ENCODE assay signal across 23 cellular contexts in genomic region chr10:114899982-114900381, GRCh38.
"Had no signal": no experiment of that assay in that cellular context is flagged by ENCODE, and none has a peak within 500 bp of the region (broad histone marks: within the 10 kb centered on the region; RNA-seq: fewer than 3 reads in every experiment).

No MANE protein-coding gene starts in this region.

- H3K27ac Mint-ChIP-seq: activated B cell treated with CpG ODN at 0.5 μM for 24 hours; activated CD8-positive, alpha-beta T cell treated with anti-CD3 and anti-CD28 coated beads for 36 hours; activated naive CD4-positive, alpha-beta T cell treated with anti-CD3 and anti-CD28 coated beads, Interleukin-2, amount 50 U/mL, for 24 hours; activated naive CD8-positive, alpha-beta T cell treated with anti-CD3 and anti-CD28 coated beads, Interleukin-2, amount 50 U/mL, for 24 hours; activated T-helper 2 cell treated with anti-CD3 and anti-CD28 coated beads, Interferon-gamma antibody, Interleukin-2, Interleukin-4, amounts not matched to agents 10 μg/mL and 5 μg/mL and 100 μg/mL, durations not matched to agents 14 hours and 24 hours and 36 hours; dendritic cell treated with granulocyte-macrophage colony-stimulating factor and Interleukin-4, amounts not matched to agents 40 ng/mL and 50 ng/mL, for 4 days; endodermal cell; natural killer cell treated with Interleukin-12 subunit alpha and Interleukin-12 subunit beta and Interleukin-15 and Interleukin-18, amount 100 ng/mL, for 72 hours; stimulated activated effector memory CD8-positive, alpha-beta T cell treated with anti-CD3 and anti-CD28 coated beads, Interleukin-12 subunit alpha, Interleukin-12 subunit beta, amount 100 ng/mL, for 72 hours; stimulated activated naive CD8-positive, alpha-beta T cell treated with anti-CD3 and anti-CD28 coated beads, Interleukin-15, Interleukin-2, amounts not matched to agents 100 ng/mL and 50 ng/mL, for 24 hours had no signal

- DNase-seq: activated B cell treated with CpG ODN at 0.5 μM for 24 hours; activated CD4-positive, alpha-beta T cell treated with anti-CD3 and anti-CD28 coated beads, Interleukin-2, amount 50 U/mL, for 1 hour; activated CD8-positive, alpha-beta T cell treated with anti-CD3 and anti-CD28 coated beads for 36 hours; activated naive CD8-positive, alpha-beta T cell treated with anti-CD3 and anti-CD28 coated beads, Interleukin-2, amount 50 U/mL, for 24 hours; activated T-cell treated with anti-CD3 and anti-CD28 coated beads, Interleukin-2, amount 50 U/mL, for 4 hours; amygdala; caudate nucleus; endodermal cell; foreskin melanocyte; lower lobe of right lung; mucosa of descending colon; retina; sigmoid colon; small intestine; stimulated activated CD4-positive, alpha-beta T cell treated with anti-CD3 and anti-CD28 coated beads, Interleukin-4, amount 100 ng/mL, for 24 hours; trophoblast cell had no signal

- H3K4me3 Mint-ChIP-seq: activated B cell treated with CpG ODN at 0.5 μM for 24 hours; activated CD8-positive, alpha-beta T cell treated with anti-CD3 and anti-CD28 coated beads for 36 hours; activated naive CD4-positive, alpha-beta T cell treated with anti-CD3 and anti-CD28 coated beads, Interleukin-2, amount 50 U/mL, for 24 hours; activated naive CD8-positive, alpha-beta T cell treated with anti-CD3 and anti-CD28 coated beads, Interleukin-2, amount 50 U/mL, for 24 hours; activated T-cell treated with anti-CD3 and anti-CD28 coated beads, Interleukin-2, amount 50 U/mL, for 4 hours; dendritic cell treated with granulocyte-macrophage colony-stimulating factor and Interleukin-4, amounts not matched to agents 40 ng/mL and 50 ng/mL, for 4 days; endodermal cell; natural killer cell treated with Interleukin-12 subunit alpha and Interleukin-12 subunit beta and Interleukin-15 and Interleukin-18, amount 100 ng/mL, for 72 hours; stimulated activated effector memory CD8-positive, alpha-beta T cell treated with anti-CD3 and anti-CD28 coated beads, Interleukin-12 subunit alpha, Interleukin-12 subunit beta, amount 100 ng/mL, for 72 hours; stimulated activated naive CD8-positive, alpha-beta T cell treated with anti-CD3 and anti-CD28 coated beads, Interleukin-15, Interleukin-2, amounts not matched to agents 100 ng/mL and 50 ng/mL, for 24 hours had no signal

- H3K4me1 Mint-ChIP-seq: activated B cell treated with CpG ODN at 0.5 μM for 24 hours; activated naive CD4-positive, alpha-beta T cell treated with anti-CD3 and anti-CD28 coated beads, Interleukin-2, amount 50 U/mL, for 24 hours; activated naive CD8-positive, alpha-beta T cell treated with anti-CD3 and anti-CD28 coated beads, Interleukin-2, amount 50 U/mL, for 24 hours; stimulated activated effector memory CD8-positive, alpha-beta T cell treated with anti-CD3 and anti-CD28 coated beads, Interleukin-12 subunit alpha, Interleukin-12 subunit beta, amount 100 ng/mL, for 72 hours had no signal

- H3K36me3 Mint-ChIP-seq: activated naive CD4-positive, alpha-beta T cell treated with anti-CD3 and anti-CD28 coated beads, Interleukin-2, amount 50 U/mL, for 24 hours; natural killer cell treated with Interleukin-12 subunit alpha and Interleukin-12 subunit beta and Interleukin-15 and Interleukin-18, amount 100 ng/mL, for 72 hours; stimulated activated effector memory CD8-positive, alpha-beta T cell treated with anti-CD3 and anti-CD28 coated beads, Interleukin-12 subunit alpha, Interleukin-12 subunit beta, amount 100 ng/mL, for 72 hours had no signal

- ATAC-seq: activated CD8-positive, alpha-beta T cell treated with anti-CD3 and anti-CD28 coated beads for 36 hours; activated naive CD8-positive, alpha-beta T cell treated with anti-CD3 and anti-CD28 coated beads, Interleukin-2, amount 50 U/mL, for 24 hours; activated T-cell treated with anti-CD3 and anti-CD28 coated beads, Interleukin-2, amount 50 U/mL, for 4 hours; left lung; lower lobe of right lung; mucosa of descending colon; natural killer cell treated with Interleukin-12 subunit alpha and Interleukin-12 subunit beta and Interleukin-15 and Interleukin-18, amount 100 ng/mL, for 72 hours; stimulated activated effector memory CD8-positive, alpha-beta T cell treated with anti-CD3 and anti-CD28 coated beads, Interleukin-12 subunit alpha, Interleukin-12 subunit beta, amount 100 ng/mL, for 72 hours had no signal

- H3K9me3 Mint-ChIP-seq: activated B cell treated with CpG ODN at 0.5 μM for 24 hours; activated CD8-positive, alpha-beta T cell treated with anti-CD3 and anti-CD28 coated beads for 36 hours; activated naive CD4-positive, alpha-beta T cell treated with anti-CD3 and anti-CD28 coated beads, Interleukin-2, amount 50 U/mL, for 24 hours; activated naive CD8-positive, alpha-beta T cell treated with anti-CD3 and anti-CD28 coated beads, Interleukin-2, amount 50 U/mL, for 24 hours; activated T-cell treated with anti-CD3 and anti-CD28 coated beads, Interleukin-2, amount 50 U/mL, for 4 hours; activated T-helper 2 cell treated with anti-CD3 and anti-CD28 coated beads, Interferon-gamma antibody, Interleukin-2, Interleukin-4, amounts not matched to agents 10 μg/mL and 5 μg/mL and 100 μg/mL, durations not matched to agents 14 hours and 24 hours and 36 hours; dendritic cell treated with granulocyte-macrophage colony-stimulating factor and Interleukin-4, amounts not matched to agents 40 ng/mL and 50 ng/mL, for 4 days; endodermal cell; natural killer cell treated with Interleukin-12 subunit alpha and Interleukin-12 subunit beta and Interleukin-15 and Interleukin-18, amount 100 ng/mL, for 72 hours; stimulated activated effector memory CD8-positive, alpha-beta T cell treated with anti-CD3 and anti-CD28 coated beads, Interleukin-12 subunit alpha, Interleukin-12 subunit beta, amount 100 ng/mL, for 72 hours; stimulated activated naive CD8-positive, alpha-beta T cell treated with anti-CD3 and anti-CD28 coated beads, Interleukin-15, Interleukin-2, amounts not matched to agents 100 ng/mL and 50 ng/mL, for 24 hours had no signal
